ENCODE assay signal across 23 cellular contexts in the genomic region with DNA sequence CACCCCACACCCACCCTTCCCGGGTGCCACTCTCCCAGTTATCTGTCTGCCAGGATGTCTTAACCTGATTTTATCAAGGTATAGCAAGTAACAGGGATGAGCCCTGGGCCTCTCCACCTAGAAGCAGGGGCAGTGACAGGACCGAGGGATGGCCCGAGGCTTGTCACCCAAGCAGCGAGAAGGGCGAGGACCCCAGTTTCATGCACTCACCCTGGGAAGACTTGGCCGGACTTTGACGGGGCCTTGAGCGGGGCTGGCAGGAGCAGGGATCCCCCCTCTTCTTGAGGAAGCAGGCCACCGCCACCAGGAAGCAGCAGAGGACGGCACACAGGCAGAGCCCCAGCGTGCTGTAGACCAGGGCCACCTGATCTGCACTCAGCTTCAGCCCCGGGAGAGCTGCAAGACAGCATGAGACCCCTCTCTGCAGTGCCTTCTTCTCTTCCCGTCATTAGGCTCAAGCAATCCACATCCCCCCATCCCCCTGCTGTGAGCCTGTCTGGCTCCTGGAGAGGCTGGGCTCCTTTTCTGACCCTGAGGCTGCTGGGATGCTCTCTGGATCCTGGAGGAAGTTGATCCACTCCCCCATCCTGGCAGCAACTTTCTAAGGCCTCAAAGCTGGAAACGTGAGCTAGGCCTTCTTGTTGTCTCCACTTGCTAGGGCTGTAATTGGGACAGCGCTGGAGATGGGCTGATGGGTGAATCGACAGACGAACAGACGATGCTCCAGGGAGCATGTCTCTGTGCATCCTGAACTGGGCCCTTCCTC. TPM values are rescaled to one million over a fixed set of nuclear protein-coding genes. Genes with fewer than 3 reads are reported as not detected.
DNase-seq lines count a peak whose midpoint lies in the region; ATAC-seq and TF ChIP-seq lines count a peak whose summit lies in the region.
"Had no signal": no experiment of that assay in that cellular context is flagged by ENCODE, and none has a peak within 500 bp of the region (broad histone marks: within the 10 kb centered on the region; RNA-seq: fewer than 3 reads in every experiment).

No MANE protein-coding gene starts in this region.

- no peak overlapping the region for H3K27ac Mint-ChIP-seq in WTC11
- H3K27ac Mint-ChIP-seq in stimulated activated memory B cell treated with anti-CD40 and anti-IgM and Interleukin-4, amounts not matched to agents 10 μg/mL and 1 μg/mL and 100 μg/mL, for 72 hours: peak overlapping the region; percentile 16
- H3K27ac Mint-ChIP-seq in activated CD4-positive, alpha-beta T cell treated with anti-CD3 and anti-CD28 coated beads, Interleukin-2, amount 10 ng/mL, durations not matched to agents 7 days and 5 days: no peak overlapping the region
- H3K27ac Mint-ChIP-seq: naive thymus-derived CD4-positive, alpha-beta T cell had no signal

- intact Hi-C loops in lower lobe of right lung (cut with DNase I): no loop called here

- no peak overlapping the region for H3K4me3 Mint-ChIP-seq in WTC11
- no peak overlapping the region for H3K4me3 Mint-ChIP-seq in stimulated activated memory B cell treated with anti-CD40 and anti-IgM and Interleukin-4, amounts not matched to agents 10 μg/mL and 1 μg/mL and 100 μg/mL, for 72 hours
- H3K4me3 Mint-ChIP-seq in activated CD4-positive, alpha-beta T cell treated with anti-CD3 and anti-CD28 coated beads, Interleukin-2, amount 10 ng/mL, durations not matched to agents 7 days and 5 days: no peak overlapping the region
- H3K4me3 Mint-ChIP-seq: naive thymus-derived CD4-positive, alpha-beta T cell had no signal

- H3K27ac ChIP-seq in lower lobe of right lung: no peak overlapping the region
- H3K27ac ChIP-seq: adrenal gland, breast epithelium, tibial nerve had no signal

- DNase-seq in H7 (peak; percentile 74), WTC11 (ENCODE audit: low spot score) (peak; percentile 59), lower lobe of right lung (peak; percentile 37), GOT3 (lab: John Stamatoyannopoulos, UW) (no peak), NAMALWA (ENCODE audit: low spot score) (no peak)
- DNase-seq in activated CD4-positive, alpha-beta T cell treated with anti-CD3 and anti-CD28 coated beads, Interleukin-2, amount 10 ng/mL, durations not matched to agents 7 days and 5 days: no peak
- DNase-seq: activated CD4-positive, alpha-beta T cell treated with anti-CD3 and anti-CD28 coated beads for 4 hours; COR-L47; cortex of kidney; mammary epithelial cell; naive thymus-derived CD4-positive, alpha-beta T cell; NCI-H1105 treated with DMSO at 0.1 percent for 48 hours; SHP77 treated with DMSO at 0.1 percent for 48 hours; stimulated activated CD4-positive, alpha-beta T cell treated with anti-CD3 and anti-CD28 coated beads, Interleukin-2, amount 100 ng/mL, for 24 hours; stimulated activated naive CD8-positive, alpha-beta T cell treated with anti-CD3 and anti-CD28 coated beads, Interleukin-15, Interleukin-2, amounts not matched to agents 100 U/mL and 50 U/mL, for 24 hours had no signal

- ATAC-seq in WTC11: peak; percentile 87
- ATAC-seq in lower lobe of right lung: no peak
- ATAC-seq in stimulated activated memory B cell treated with anti-CD40 and anti-IgM and Interleukin-4, amounts not matched to agents 10 μg/mL and 1 μg/mL and 100 μg/mL, for 72 hours: no peak
- ATAC-seq: HCT116; naive thymus-derived CD4-positive, alpha-beta T cell; stimulated activated naive CD8-positive, alpha-beta T cell treated with anti-CD3 and anti-CD28 coated beads, Interleukin-15, Interleukin-2, amounts not matched to agents 100 U/mL and 50 U/mL, for 24 hours had no signal

- no peak overlapping the region for H3K4me3 ChIP-seq in H7 (ENCODE audit: insufficient read depth, low read depth, low read length)
- H3K4me3 ChIP-seq in lower lobe of right lung: no peak overlapping the region
- H3K4me3 ChIP-seq: adrenal gland, breast epithelium, tibial nerve had no signal

- no peaks in the 10 kb centered on the region for H3K4me1 ChIP-seq in lower lobe of right lung
- H3K4me1 ChIP-seq: adrenal gland, breast epithelium had no signal

- H3K9me3 ChIP-seq in lower lobe of right lung: no peaks in the 10 kb centered on the region
- H3K9me3 ChIP-seq: adrenal gland, breast epithelium, tibial nerve had no signal

- H3K27me3 ChIP-seq in H7 (ENCODE audit: control insufficient read depth, insufficient read depth, low read length) (no peaks in the 10 kb centered on the region), lower lobe of right lung (ENCODE audit: low read depth) (no peaks in the 10 kb centered on the region)
- H3K27me3 ChIP-seq: adrenal gland, breast epithelium had no signal

- CTCF ChIA-PET in WTC11 (lab: Charles Lee): interaction anchor here (0.6 to 1.6 kb wide), 7 partner anchors 25 to 201 kb away, joined by 3 to 17 read pairs (median 5); no protein-coding TSS in a partner anchor
- CTCF ChIA-PET in activated CD4-positive, alpha-beta T cell treated with anti-CD3 and anti-CD28 coated beads, Interleukin-2, amount 10 ng/mL, durations not matched to agents 7 days and 5 days (lab: Charles Lee): no interaction called here

- H3K36me3 ChIP-seq in H7 (replicated peaks; ENCODE audit: control insufficient read depth, insufficient read depth, low read length): no peaks in the 10 kb centered on the region
- H3K36me3 ChIP-seq in lower lobe of right lung: no peaks in the 10 kb centered on the region
- H3K36me3 ChIP-seq: adrenal gland, breast epithelium, tibial nerve had no signal

- H3K4me1 Mint-ChIP-seq in WTC11: peaks cover 29% of the 10 kb centered on the region
- H3K4me1 Mint-ChIP-seq in stimulated activated memory B cell treated with anti-CD40 and anti-IgM and Interleukin-4, amounts not matched to agents 10 μg/mL and 1 μg/mL and 100 μg/mL, for 72 hours: peaks cover 68% of the 10 kb centered on the region
- H3K4me1 Mint-ChIP-seq in activated CD4-positive, alpha-beta T cell treated with anti-CD3 and anti-CD28 coated beads, Interleukin-2, amount 10 ng/mL, durations not matched to agents 7 days and 5 days: no peaks in the 10 kb centered on the region

- TF ChIP-seq CTCF in WTC11 (IDR thresholded peaks at IDR 0.05): no peak
- TF ChIP-seq CTCF in lower lobe of right lung (IDR thresholded peaks at IDR 0.05): no peak

- no peaks in the 10 kb centered on the region for H3K9me3 Mint-ChIP-seq in WTC11
- no peaks in the 10 kb centered on the region for H3K9me3 Mint-ChIP-seq in stimulated activated memory B cell treated with anti-CD40 and anti-IgM and Interleukin-4, amounts not matched to agents 10 μg/mL and 1 μg/mL and 100 μg/mL, for 72 hours
- no peaks in the 10 kb centered on the region for H3K9me3 Mint-ChIP-seq in activated CD4-positive, alpha-beta T cell treated with anti-CD3 and anti-CD28 coated beads, Interleukin-2, amount 10 ng/mL, durations not matched to agents 7 days and 5 days
- H3K9me3 Mint-ChIP-seq: naive thymus-derived CD4-positive, alpha-beta T cell had no signal

- H3K27me3 Mint-ChIP-seq in WTC11 (ENCODE audit: low read depth): no peaks in the 10 kb centered on the region
- H3K27me3 Mint-ChIP-seq in stimulated activated memory B cell treated with anti-CD40 and anti-IgM and Interleukin-4, amounts not matched to agents 10 μg/mL and 1 μg/mL and 100 μg/mL, for 72 hours: no peaks in the 10 kb centered on the region
- no peaks in the 10 kb centered on the region for H3K27me3 Mint-ChIP-seq in activated CD4-positive, alpha-beta T cell treated with anti-CD3 and anti-CD28 coated beads, Interleukin-2, amount 10 ng/mL, durations not matched to agents 7 days and 5 days

- POLR2A ChIA-PET in WTC11 (lab: Charles Lee): no interaction called here
- POLR2A ChIA-PET in activated CD4-positive, alpha-beta T cell treated with anti-CD3 and anti-CD28 coated beads, Interleukin-2, amount 10 ng/mL, durations not matched to agents 7 days and 5 days (lab: Charles Lee): no interaction called here

- no peaks in the 10 kb centered on the region for H3K36me3 Mint-ChIP-seq in WTC11
- H3K36me3 Mint-ChIP-seq in stimulated activated memory B cell treated with anti-CD40 and anti-IgM and Interleukin-4, amounts not matched to agents 10 μg/mL and 1 μg/mL and 100 μg/mL, for 72 hours: peaks cover 61% of the 10 kb centered on the region
- H3K36me3 Mint-ChIP-seq in activated CD4-positive, alpha-beta T cell treated with anti-CD3 and anti-CD28 coated beads, Interleukin-2, amount 10 ng/mL, durations not matched to agents 7 days and 5 days (ENCODE audit: low read depth): no peaks in the 10 kb centered on the region
- H3K36me3 Mint-ChIP-seq: naive thymus-derived CD4-positive, alpha-beta T cell had no signal

TF ChIP-seq in WTC11, 78 proteins besides CTCF, POLR2A, EP300 and RAD21:
- TF ChIP-seq ZNF317 (CRISPR knock-in tag; IDR thresholded peaks at IDR 0.05; ENCODE audit: borderline replicate concordance, low read depth): no peak
- TF ChIP-seq ZNF423 (CRISPR knock-in tag; IDR thresholded peaks at IDR 0.05): peak; percentile 66
- TF ChIP-seq NR1H2 (CRISPR knock-in tag; IDR thresholded peaks at IDR 0.05): no peak
- no peak for TF ChIP-seq CREM (CRISPR knock-in tag; IDR thresholded peaks at IDR 0.05)
- no peak for TF ChIP-seq FOXP1 (CRISPR knock-in tag; IDR thresholded peaks at IDR 0.05; ENCODE audit: borderline replicate concordance)
- TF ChIP-seq ESRRA (CRISPR knock-in tag; IDR thresholded peaks at IDR 0.05; ENCODE audit: borderline replicate concordance): no peak

RNA-seq across cellular contexts. Expression of gene TNFRSF13B, which starts 31.6 kb away (rescaled TPM):
- 0.21 TPM in 1 of 2 replicates, not detected in the other for total RNA-seq in H7 (2014; rRNA removed; shearing (Covaris generic))
- total RNA-seq in WTC11 (2021) (0.18 TPM in 2 of 3 replicates, not detected in the other), lower lobe of right lung (0.27 TPM)
- not detected for total RNA-seq in activated CD4-positive, alpha-beta T cell treated with anti-CD3 and anti-CD28 coated beads, Interleukin-2, amount 10 ng/mL, durations not matched to agents 7 days and 5 days
- total RNA-seq: adrenal gland, endothelial cell of umbilical vein, LHCN-M2, mammary epithelial cell, skeletal muscle tissue, tibial nerve had no signal

Comparison
In these comparisons a context has a peak if more than half of its experiments do, and no peak if none do; other contexts are left out.
1. DNase-seq: peak in H7 (single experiment), WTC11 (single experiment) and lower lobe of right lung (single experiment); none in activated CD4-positive, alpha-beta T cell treated with anti-CD3 and anti-CD28 coated beads, Interleukin-2, amount 10 ng/mL, durations not matched to agents 7 days and 5 days (single experiment), GOT3 (single experiment) and NAMALWA (single experiment).